19 cellular contexts compared by ENCODE assay signal in genomic region chr7:46619723-46620310, GRCh38.
DNase-seq lines count a peak whose midpoint lies in the region; ATAC-seq and TF ChIP-seq lines count a peak whose summit lies in the region.
"Had no signal": no experiment of that assay in that cellular context is flagged by ENCODE, and none has a peak within 500 bp of the region (broad histone marks: within the 10 kb centered on the region; RNA-seq: fewer than 3 reads in every experiment).

No MANE protein-coding gene starts in this region.

- H3K4me1 ChIP-seq in GM23338 (ENCODE audit: insufficient read depth) (peaks cover 3% of the 10 kb centered on the region; the same call in 1 of the 2 replicates), adipocyte (ENCODE audit: control insufficient read depth, insufficient read depth, low read length) (peaks cover 3% of the 10 kb centered on the region), trophoblast cell (ENCODE audit: control insufficient read depth in 1 of 2, insufficient read depth in 2 of 2, low read length in 2 of 2) (no peaks in the 10 kb centered on the region)
- H3K4me1 ChIP-seq: SJSA1 had no signal

- no peak overlapping the region for H2BK12ac ChIP-seq in trophoblast cell (ENCODE audit: low read length)

- H3K27me3 Mint-ChIP-seq in GM23338 (ENCODE audit: insufficient read depth, low read depth, poor library complexity), result no peaks in the 10 kb centered on the region
- H3K27me3 Mint-ChIP-seq: B cell had no signal

- H3K36me3 Mint-ChIP-seq in GM23338 (ENCODE audit: low read depth), result no peaks in the 10 kb centered on the region
- H3K36me3 Mint-ChIP-seq: CD14-positive monocyte had no signal

- H3K4me1 Mint-ChIP-seq in GM23338, result peaks cover 8% of the 10 kb centered on the region; the same call in 2 of the 3 replicates
- H3K4me1 Mint-ChIP-seq: B cell, CD14-positive monocyte had no signal

- H3K4me2 ChIP-seq in GM23338 (no peak overlapping the region), trophoblast cell (ENCODE audit: low read length) (no peak overlapping the region)

- H3K18ac ChIP-seq in trophoblast cell (ENCODE audit: low read length), result no peak overlapping the region

- TF ChIP-seq CTCF in GM23338 (conservative IDR thresholded peaks at IDR 0.05; ENCODE audit: low read depth in 2 of 2) (no peak), fibroblast of villous mesenchyme (IDR thresholded peaks at IDR 0.05; ENCODE audit: insufficient read depth, low read depth, low read length) (no peak), lower leg skin (IDR thresholded peaks at IDR 0.05) (no peak)

- intact Hi-C loops in lower leg skin (cut with DNase I; ENCODE audit: low total_unique reads), result no loop called here

- H2BK5ac ChIP-seq in trophoblast cell (ENCODE audit: low read depth, low read length, poor library complexity), result no peak overlapping the region

- no peaks in the 10 kb centered on the region for H3K9me3 ChIP-seq in adipocyte (ENCODE audit: control insufficient read depth, low read length)
- H3K9me3 ChIP-seq in trophoblast cell (ENCODE audit: insufficient read depth, low read depth, low read length), result no peaks in the 10 kb centered on the region
- H3K9me3 ChIP-seq: SJSA1 had no signal

- no peak overlapping the region for H4K91ac ChIP-seq in trophoblast cell (ENCODE audit: low read depth, low read length)

- peaks cover 2% of the 10 kb centered on the region; the same call in 1 of the 2 replicates for H3K9me2 ChIP-seq in GM23338 (ENCODE audit: insufficient read depth)

- no CpG with 5 or more reads among the region's 3 CpGs for WGBS in trophoblast cell (ENCODE audit: extremely low coverage, insufficient coverage, insufficient read length)
- WGBS in lower leg skin, 2 donors, result 74 to 81% methylated on average over 3 of the region's 3 CpGs

- no peak overlapping the region for H3K27ac Mint-ChIP-seq in GM23338
- H3K27ac Mint-ChIP-seq: B cell, CD14-positive monocyte had no signal

- ATAC-seq in GM23338, result no peak
- ATAC-seq: Right ventricle myocardium inferior had no signal

- H3K4me3 ChIP-seq in GM23338 (no peak overlapping the region), adipocyte (ENCODE audit: low read length) (no peak overlapping the region), fibroblast of villous mesenchyme (ENCODE audit: low read depth, low read length) (no peak overlapping the region), trophoblast cell (ENCODE audit: low read depth, low read length) (no peak overlapping the region), lower leg skin (ENCODE audit: low read depth, poor library complexity, severe bottlenecking) (no peak overlapping the region)
- H3K4me3 ChIP-seq: SJSA1 had no signal

- no peaks in the 10 kb centered on the region for H3F3A ChIP-seq in GM23338 (replicated peaks; ENCODE audit: low read depth)

- H3K23ac ChIP-seq in trophoblast cell (ENCODE audit: low read length), result no peak overlapping the region

- no peak for TF ChIP-seq POLR2A in lower leg skin (IDR thresholded peaks at IDR 0.05)

- H2BK120ac ChIP-seq in trophoblast cell (ENCODE audit: insufficient read depth, low read length, poor library complexity), result no peak overlapping the region

- H4K20me1 ChIP-seq in GM23338 (replicated peaks; ENCODE audit: insufficient read depth), result no peaks in the 10 kb centered on the region

- H2AK5ac ChIP-seq in trophoblast cell (ENCODE audit: low read length), result no peak overlapping the region

- no peak overlapping the region for H4K12ac ChIP-seq in trophoblast cell (ENCODE audit: low read depth, low read length)

- H3K79me1 ChIP-seq in trophoblast cell (ENCODE audit: low read length), result no peaks in the 10 kb centered on the region

- H3K9ac ChIP-seq in adipocyte (ENCODE audit: low read length), result no peak overlapping the region
- no peak overlapping the region for H3K9ac ChIP-seq in trophoblast cell (ENCODE audit: low read length)

- H3K36me3 ChIP-seq in GM23338 (ENCODE audit: insufficient read depth), result no peaks in the 10 kb centered on the region
- no peaks in the 10 kb centered on the region for H3K36me3 ChIP-seq in adipocyte (ENCODE audit: control insufficient read depth, insufficient read depth, low read length, severe bottlenecking)
- no peaks in the 10 kb centered on the region for H3K36me3 ChIP-seq in trophoblast cell (ENCODE audit: control insufficient read depth in 1 of 2, insufficient read depth in 2 of 2, low read length in 2 of 2)
- H3K36me3 ChIP-seq: SJSA1 had no signal

- no peaks in the 10 kb centered on the region for H3K79me2 ChIP-seq in GM23338 (replicated peaks; ENCODE audit: insufficient read depth)
- no peaks in the 10 kb centered on the region for H3K79me2 ChIP-seq in trophoblast cell (ENCODE audit: control insufficient read depth, insufficient read depth, low read length, poor library complexity)

- DNase-seq in GM23338 (ENCODE audit: low spot score), result no peak
- DNase-seq in adipocyte (ENCODE audit: low read depth), result peak; percentile 64
- DNase-seq in fibroblast of villous mesenchyme (ENCODE audit: low read depth), result peak; percentile 81
- DNase-seq in trophoblast cell, result peak; percentile 14 to 61
- DNase-seq in lower leg skin (ENCODE audit: low spot score in 2 of 2), result no peak
- no peak for DNase-seq in dermis blood vessel endothelial cell
- no peak for DNase-seq in SKM-1 treated with dmso at 0.1 percent for 144 hours (lab: John Stamatoyannopoulos, UW; ENCODE audit: unreplicated experiment)
- DNase-seq: GDM1, H7, KG1, NCI-H1105, NCI-H2029 treated with DMSO at 0.1 percent for 48 hours, NCI-H2171, NCI-H524 treated with DMSO at 0.1 percent for 48 hours had no signal

- no peaks in the 10 kb centered on the region for H3K27me3 ChIP-seq in GM23338 (ENCODE audit: insufficient read depth)
- H3K27me3 ChIP-seq in adipocyte (replicated peaks; ENCODE audit: control insufficient read depth, insufficient read depth, low read length), result no peaks in the 10 kb centered on the region
- no peaks in the 10 kb centered on the region for H3K27me3 ChIP-seq in trophoblast cell (ENCODE audit: insufficient read depth, low read length)
- H3K27me3 ChIP-seq: SJSA1 had no signal

- H3K4me3 Mint-ChIP-seq in GM23338, result no peak overlapping the region
- H3K4me3 Mint-ChIP-seq: B cell, CD14-positive monocyte had no signal

- H2AFZ ChIP-seq in GM23338, result peak overlapping the region; percentile 56
- no peak overlapping the region for H2AFZ ChIP-seq in trophoblast cell (ENCODE audit: insufficient read depth, low read length, poor library complexity)

- no peak overlapping the region for H3K4ac ChIP-seq in trophoblast cell (ENCODE audit: low read depth, low read length)

- H3K27ac ChIP-seq in GM23338 (ENCODE audit: low read depth) (no peak overlapping the region), trophoblast cell (ENCODE audit: low read depth, low read length) (no peak overlapping the region)
- H3K27ac ChIP-seq: HL-60, SJSA1 had no signal

- no peak overlapping the region for H4K8ac ChIP-seq in trophoblast cell (ENCODE audit: low read depth, low read length)

- H3K14ac ChIP-seq in trophoblast cell (ENCODE audit: low read length), result no peak overlapping the region

- H3K9me3 Mint-ChIP-seq in GM23338, result no peaks in the 10 kb centered on the region

TF ChIP-seq in GM23338, 12 proteins besides CTCF, POLR2A, EP300 and RAD21:
- TF ChIP-seq, protein P1, sequence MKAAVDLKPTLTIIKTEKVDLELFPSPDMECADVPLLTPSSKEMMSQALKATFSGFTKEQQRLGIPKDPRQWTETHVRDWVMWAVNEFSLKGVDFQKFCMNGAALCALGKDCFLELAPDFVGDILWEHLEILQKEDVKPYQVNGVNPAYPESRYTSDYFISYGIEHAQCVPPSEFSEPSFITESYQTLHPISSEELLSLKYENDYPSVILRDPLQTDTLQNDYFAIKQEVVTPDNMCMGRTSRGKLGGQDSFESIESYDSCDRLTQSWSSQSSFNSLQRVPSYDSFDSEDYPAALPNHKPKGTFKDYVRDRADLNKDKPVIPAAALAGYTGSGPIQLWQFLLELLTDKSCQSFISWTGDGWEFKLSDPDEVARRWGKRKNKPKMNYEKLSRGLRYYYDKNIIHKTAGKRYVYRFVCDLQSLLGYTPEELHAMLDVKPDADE (IDR thresholded peaks at IDR 0.05), result no peak
- TF ChIP-seq EZH2 (IDR thresholded peaks at IDR 0.05; ENCODE audit: low read depth, unreplicated experiment), result no peak
TF ChIP-seq in GM23338: peak in this region for 0.

Comparison
In these comparisons a context has a peak if more than half of its experiments do, and no peak if none do; other contexts are left out.
1. DNase-seq: peak in adipocyte (single experiment), fibroblast of villous mesenchyme (single experiment) and trophoblast cell (2 of 2); none in GM23338 (single experiment), lower leg skin (0 of 2), dermis blood vessel endothelial cell (single experiment) and SKM-1 treated with dmso at 0.1 percent for 144 hours (single experiment).